ENCODE assay signal across 10 cellular contexts in genomic region chr16:53865492-53865863, GRCh38.
DNase-seq lines count a peak whose midpoint lies in the region; ATAC-seq and TF ChIP-seq lines count a peak whose summit lies in the region.
"Had no signal": no experiment of that assay in that cellular context is flagged by ENCODE, and none has a peak within 500 bp of the region (broad histone marks: within the 10 kb centered on the region; RNA-seq: fewer than 3 reads in every experiment).

No MANE protein-coding gene starts in this region.

- DNase-seq in activated T-cell treated with anti-CD3 and anti-CD28 coated beads, Interleukin-2, amount 50 U/mL, for 4 hours = no peak
- DNase-seq in activated T-cell treated with anti-CD3 and anti-CD28 coated beads for 4 hours (no peak), NCI-H226 (peak; percentile 32), endothelial cell (ENCODE audit: low spot score) (no peak), pons (ENCODE audit: low spot score) (peak; percentile 84), T-helper 9 cell (no peak), NCI-H526 (lab: John Stamatoyannopoulos, UW) (no peak)
- no peak for DNase-seq in activated CD8-positive, alpha-beta memory T cell treated with anti-CD3 and anti-CD28 coated beads for 24 hours
- DNase-seq: DND-41, pancreas had no signal

- no peak for TF ChIP-seq CTCF in endothelial cell (IDR thresholded peaks at IDR 0.05; ENCODE audit: unreplicated experiment)

- H3K27ac Mint-ChIP-seq in endothelial cell (ENCODE audit: unreplicated experiment) = peak overlapping the region; percentile 75

- peak; percentile 53 to 56 for ATAC-seq in activated T-cell treated with anti-CD3 and anti-CD28 coated beads, Interleukin-2, amount 50 U/mL, for 4 hours

- peaks cover 41% of the 10 kb centered on the region for H3K36me3 Mint-ChIP-seq in activated T-cell treated with anti-CD3 and anti-CD28 coated beads, Interleukin-2, amount 50 U/mL, for 4 hours (ENCODE audit: insufficient read depth)
- no peaks in the 10 kb centered on the region for H3K36me3 Mint-ChIP-seq in endothelial cell (ENCODE audit: low read depth, unreplicated experiment)

- H3K27me3 Mint-ChIP-seq in activated T-cell treated with anti-CD3 and anti-CD28 coated beads, Interleukin-2, amount 50 U/mL, for 4 hours (ENCODE audit: low read depth) = no peaks in the 10 kb centered on the region
- H3K27me3 Mint-ChIP-seq in endothelial cell (ENCODE audit: unreplicated experiment) = no peaks in the 10 kb centered on the region

- no peak overlapping the region for H3K4me3 Mint-ChIP-seq in activated T-cell treated with anti-CD3 and anti-CD28 coated beads, Interleukin-2, amount 50 U/mL, for 4 hours
- no peak overlapping the region for H3K4me3 Mint-ChIP-seq in endothelial cell (ENCODE audit: unreplicated experiment)

- peaks cover 11% of the 10 kb centered on the region for H3K4me1 Mint-ChIP-seq in activated T-cell treated with anti-CD3 and anti-CD28 coated beads, Interleukin-2, amount 50 U/mL, for 4 hours (ENCODE audit: low read depth)
- peaks cover 23% of the 10 kb centered on the region for H3K4me1 Mint-ChIP-seq in endothelial cell (ENCODE audit: unreplicated experiment)

- peaks cover 13% of the 10 kb centered on the region for H3K9me3 Mint-ChIP-seq in activated T-cell treated with anti-CD3 and anti-CD28 coated beads, Interleukin-2, amount 50 U/mL, for 4 hours
- no peaks in the 10 kb centered on the region for H3K9me3 Mint-ChIP-seq in endothelial cell (ENCODE audit: unreplicated experiment)

Comparison
In these comparisons a context has a peak if more than half of its experiments do, and no peak if none do; other contexts are left out.
1. DNase-seq: peak in NCI-H226 (single experiment) and pons (single experiment); none in activated T-cell treated with anti-CD3 and anti-CD28 coated beads, Interleukin-2, amount 50 U/mL, for 4 hours (single experiment), activated T-cell treated with anti-CD3 and anti-CD28 coated beads for 4 hours (single experiment), endothelial cell (single experiment), T-helper 9 cell (single experiment), activated CD8-positive, alpha-beta memory T cell treated with anti-CD3 and anti-CD28 coated beads for 24 hours (single experiment) and NCI-H526 (0 of 2).